1 cellular context compared by ENCODE assay signal in the genomic region with DNA sequence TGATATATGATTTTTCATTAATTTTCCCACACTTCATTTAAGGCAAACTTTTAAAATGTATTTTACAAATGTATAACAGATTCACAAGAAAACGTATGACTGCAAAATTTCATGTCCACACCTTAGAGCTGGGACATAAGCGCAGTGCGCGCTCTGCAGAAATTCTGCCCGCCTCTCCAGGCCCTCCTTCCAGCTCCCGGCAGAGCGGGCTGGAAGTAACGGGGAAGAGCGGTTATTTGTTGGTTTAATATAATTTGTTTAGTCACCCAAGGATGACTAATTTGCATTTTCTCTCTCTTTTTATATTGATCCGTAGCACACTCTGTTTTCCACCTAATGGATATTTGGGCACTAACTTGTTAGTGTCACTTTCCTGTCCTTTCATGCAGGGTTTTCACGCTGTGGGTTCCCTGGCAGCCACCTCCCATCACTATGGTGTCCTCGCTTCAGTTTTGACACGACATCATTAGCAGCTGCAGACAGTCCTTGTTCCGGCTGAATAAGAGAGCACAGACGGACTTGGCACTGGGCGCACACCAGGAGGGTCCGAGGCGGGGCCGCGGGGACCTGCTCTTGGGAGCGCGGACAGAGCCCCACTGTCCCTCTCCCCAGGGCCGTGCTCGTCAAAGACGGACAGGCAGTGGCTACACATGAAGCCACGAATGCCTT.
TF ChIP-seq lines count a peak whose summit lies in the region.

No MANE protein-coding gene starts in this region.

TF ChIP-seq in WTC11, 78 proteins besides CTCF, POLR2A, EP300 and RAD21 (continued from another document):
- TF ChIP-seq ZNF532 (CRISPR knock-in tag; IDR thresholded peaks at IDR 0.05; ENCODE audit: borderline replicate concordance) (no peak), ZNF512 (CRISPR knock-in tag; IDR thresholded peaks at IDR 0.05; ENCODE audit: borderline replicate concordance) (no peak), ETV6 (CRISPR knock-in tag; IDR thresholded peaks at IDR 0.05) (no peak)
TF ChIP-seq in WTC11: peak in this region for 0.
